ENCODE assay signal across 27 cellular contexts in the genomic region with DNA sequence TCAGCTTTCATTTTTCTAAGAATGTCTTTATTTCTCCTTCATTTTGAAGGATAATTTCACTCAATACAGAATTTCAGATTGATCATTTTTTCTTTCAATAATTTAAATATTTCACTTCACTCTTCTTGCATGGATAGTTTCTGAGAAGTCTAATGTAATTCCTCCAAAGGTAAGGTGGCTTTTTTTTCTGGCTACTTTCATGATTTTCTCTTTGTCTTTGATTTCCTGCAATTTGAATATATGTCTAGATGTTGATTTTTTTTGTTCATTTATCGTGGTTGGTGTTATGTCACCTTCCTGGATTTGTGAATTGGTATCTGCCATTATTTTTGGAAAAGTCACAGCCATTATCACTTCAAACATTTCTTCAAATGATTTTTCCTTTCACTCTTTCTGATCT.
"Had no signal": no experiment of that assay in that cellular context is flagged by ENCODE, and none has a peak within 500 bp of the region (broad histone marks: within the 10 kb centered on the region; RNA-seq: fewer than 3 reads in every experiment).

No MANE protein-coding gene starts in this region.

- H3K4me3 ChIP-seq: colonic mucosa, dorsolateral prefrontal cortex, esophagus squamous epithelium, gastrocnemius medialis, heart left ventricle, left lung, lower lobe of right lung, mucosa of descending colon had no signal

- H3K4me3 Mint-ChIP-seq: mesothelial cell of epicardium had no signal

- H3K36me3 ChIP-seq: colonic mucosa, esophagus squamous epithelium, gastrocnemius medialis, heart left ventricle, left lung, lower lobe of right lung had no signal

- H3K27ac ChIP-seq: colonic mucosa, dorsolateral prefrontal cortex, epithelial cell of prostate, esophagus squamous epithelium, gastrocnemius medialis, heart left ventricle, left lung, lower lobe of right lung had no signal

- H3K4me1 ChIP-seq: colonic mucosa had no signal

- DNase-seq: colonic mucosa; cortex of kidney; dermis blood vessel endothelial cell; dorsolateral prefrontal cortex; effector CD4-positive, alpha-beta T cell; effector memory CD4-positive, alpha-beta T cell; erythroblast; esophagus squamous epithelium; foreskin fibroblast; foreskin melanocyte; gastrocnemius medialis; glutamatergic neuron; heart left ventricle; hippocampal formation; left cardiac atrium; left lung; left ventricle myocardium superior; lower lobe of right lung; mesenchymal stem cell; mucosa of descending colon; naive B cell had no signal

- FAIRE-seq: endometrium, islet of Langerhans, keratinocyte had no signal

- H3K27ac Mint-ChIP-seq: mesothelial cell of epicardium, naive B cell had no signal

- ATAC-seq: esophagus mucosa, gastrocnemius medialis, heart left ventricle, left cardiac atrium, left lung, left ventricle myocardium superior, lower lobe of right lung, mucosa of descending colon had no signal

- H3K9me3 ChIP-seq: colonic mucosa, gastrocnemius medialis had no signal

- H3K27me3 ChIP-seq: colonic mucosa, dorsolateral prefrontal cortex, esophagus squamous epithelium, gastrocnemius medialis, heart left ventricle, left lung had no signal
